In the genomic region with DNA sequence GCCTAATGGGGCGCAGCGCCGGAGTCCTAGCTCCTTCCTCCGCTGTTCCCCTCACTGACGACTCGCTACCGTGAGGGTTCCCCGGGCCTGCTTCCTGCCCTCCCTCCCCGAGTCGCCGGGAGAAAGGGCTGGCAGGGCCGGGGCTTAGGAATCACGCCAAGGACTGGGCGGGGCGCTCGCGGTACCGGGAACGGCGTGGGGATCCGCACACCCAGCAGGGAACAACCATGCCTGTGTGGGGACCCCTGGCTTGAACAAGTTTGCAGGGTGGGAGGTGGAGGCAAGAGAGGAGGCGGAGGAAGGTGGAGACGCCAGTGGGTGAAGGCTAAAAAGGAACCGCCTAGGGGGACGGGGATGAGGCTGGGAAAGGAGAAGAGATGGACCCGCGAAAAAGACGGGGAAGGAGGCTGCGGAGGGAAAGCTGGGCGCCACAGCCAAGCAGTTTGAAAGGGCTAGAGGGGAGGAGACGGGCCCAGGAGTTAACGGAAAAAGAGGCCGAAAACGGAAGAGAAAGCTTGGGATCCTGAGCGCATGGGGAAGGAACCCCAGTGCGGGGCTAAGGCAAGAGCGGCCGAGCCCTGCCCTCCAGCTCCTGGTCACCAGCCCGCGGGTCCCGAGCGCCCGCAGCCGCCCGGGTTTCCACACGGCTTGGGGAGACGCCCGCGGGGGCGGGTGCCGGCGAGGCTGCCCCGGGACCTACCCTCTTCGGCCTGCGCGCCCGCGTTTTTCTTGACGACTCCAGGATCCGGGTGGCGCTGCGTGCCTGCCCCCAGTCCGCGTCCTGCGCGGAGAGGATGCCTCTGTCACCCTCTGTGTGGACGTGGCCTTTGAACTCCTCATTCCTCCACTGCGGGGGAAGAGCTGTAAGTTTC, we compare ENCODE assay signal across 8 cellular contexts. TPM values are rescaled to one million over a fixed set of nuclear protein-coding genes. Genes with fewer than 3 reads are reported as not detected.
A peak's percentile ranks its signal among the peaks of the same experiment; 100 is the strongest.
DNase-seq lines count a peak whose midpoint lies in the region; ATAC-seq and TF ChIP-seq lines count a peak whose summit lies in the region.

No MANE protein-coding gene starts in this region.

- WGBS in psoas muscle, 3 donors = 0 to 1% (median 1%) methylated on average over 49 to 68 of the region's 68 CpGs

- H3K4me1 ChIP-seq in right atrium auricular region (peaks cover 0 to 11% of the 10 kb centered on the region in 2 donors), psoas muscle (peaks cover 15% of the 10 kb centered on the region)

- peak; percentile 70 for DNase-seq in EL
- peak; percentile 63 for DNase-seq in amniotic epithelial cell (ENCODE audit: low read depth)
- DNase-seq in right atrium auricular region (ENCODE audit: low spot score) = peak; percentile 63
- DNase-seq in psoas muscle = peak; percentile 62 to 73
- no peak for DNase-seq in activated CD4-positive, alpha-beta T cell treated with anti-CD3 and anti-CD28 coated beads, Interleukin-2, amount 50 U/mL, for 1 hour
- no peak for DNase-seq in stimulated activated CD4-positive, alpha-beta T cell treated with anti-CD3 and anti-CD28 coated beads, Interleukin-1b, Interleukin-23, amount 100 ng/mL, for 48 hours

- intact Hi-C loops in psoas muscle (cut with DNase I) = loop anchor here (5.0 kb wide), 2 partner anchors 51 to 56 kb away; no protein-coding TSS in a partner anchor

- H3K36me3 ChIP-seq in right atrium auricular region = no peaks in the 10 kb centered on the region
- no peaks in the 10 kb centered on the region for H3K36me3 ChIP-seq in psoas muscle (ENCODE audit: insufficient read depth in 1 of 2, low read depth in 1 of 2)

- H3K9me3 ChIP-seq in right atrium auricular region (no peaks in the 10 kb centered on the region), psoas muscle (no peaks in the 10 kb centered on the region)

- H3K27me3 ChIP-seq in right atrium auricular region (no peaks in the 10 kb centered on the region), psoas muscle (ENCODE audit: insufficient read depth in 3 of 3, low read length in 2 of 3) (peaks cover 3 to 38% (median 9%) of the 10 kb centered on the region in 3 donors)

- H3K27ac ChIP-seq in right atrium auricular region (peak overlapping the region; percentile 78 to 79), psoas muscle (peak overlapping the region; percentile 50)

- TF ChIP-seq CTCF in right atrium auricular region (IDR thresholded peaks at IDR 0.05) (no peak), psoas muscle (IDR thresholded peaks at IDR 0.05) (no peak)

- H3K4me3 ChIP-seq in right atrium auricular region (peak overlapping the region; percentile 50 to 69), psoas muscle (peak overlapping the region; percentile 71)

- ATAC-seq in psoas muscle (peak; percentile 7 to 48 (median 32)), GM21528 (IDR thresholded peaks at IDR 0.05; ENCODE audit: low FRiP score, unreplicated experiment) (no peak), GM21619 (IDR thresholded peaks at IDR 0.05; ENCODE audit: unreplicated experiment) (no peak)

RNA-seq across cellular contexts. Expression of gene CDH11, which starts 1.3 kb away (rescaled TPM):
- total RNA-seq in right atrium auricular region = 10 to 100 TPM; 51.6 to 59.1 TPM
- total RNA-seq in psoas muscle = 10 to 100 TPM in 2 of 4 donors, 1 to 10 TPM in 2; 3.2 to 16.8 (median 7.8) TPM
- polyA plus RNA-seq in psoas muscle = under 1 TPM; 0.33 to 0.71 (median 0.62) TPM

Comparison
In these comparisons a context has a peak if more than half of its experiments do, and no peak if none do; other contexts are left out.
1. DNase-seq: peak in EL (single experiment), amniotic epithelial cell (single experiment), right atrium auricular region (single experiment) and psoas muscle (2 of 2); none in activated CD4-positive, alpha-beta T cell treated with anti-CD3 and anti-CD28 coated beads, Interleukin-2, amount 50 U/mL, for 1 hour (single experiment) and stimulated activated CD4-positive, alpha-beta T cell treated with anti-CD3 and anti-CD28 coated beads, Interleukin-1b, Interleukin-23, amount 100 ng/mL, for 48 hours (single experiment).
2. ATAC-seq: peak in psoas muscle (4 of 4); none in GM21528 (single experiment) and GM21619 (single experiment).